Comparison of ENCODE assay signal across 29 cellular contexts in genomic region chr10:70618663-70619062, GRCh38. TPM values are rescaled to one million over a fixed set of nuclear protein-coding genes. Genes with fewer than 3 reads are reported as not detected.
DNase-seq lines count a peak whose midpoint lies in the region; ATAC-seq and TF ChIP-seq lines count a peak whose summit lies in the region.
"Had no signal": no experiment of that assay in that cellular context is flagged by ENCODE, and none has a peak within 500 bp of the region (broad histone marks: within the 10 kb centered on the region; RNA-seq: fewer than 3 reads in every experiment).

No MANE protein-coding gene starts in this region.

- no peaks in the 10 kb centered on the region for H3K27me3 Mint-ChIP-seq in activated T-cell treated with anti-CD3 and anti-CD28 coated beads, Interleukin-2, amount 50 U/mL, for 24 hours
- no peaks in the 10 kb centered on the region for H3K27me3 Mint-ChIP-seq in activated CD8-positive, alpha-beta T cell treated with anti-CD3 and anti-CD28 coated beads, Interleukin-2, amount 10 ng/mL, durations not matched to agents 7 days and 5 days (ENCODE audit: low read depth)
- no peaks in the 10 kb centered on the region for H3K27me3 Mint-ChIP-seq in chondrocyte (ENCODE audit: low read depth)
- no peaks in the 10 kb centered on the region for H3K27me3 Mint-ChIP-seq in stimulated activated naive CD8-positive, alpha-beta T cell treated with anti-CD3 and anti-CD28 coated beads, Interleukin-15, amount 100 ng/mL, for 72 hours

- H3K36me3 Mint-ChIP-seq in activated T-cell treated with anti-CD3 and anti-CD28 coated beads, Interleukin-2, amount 50 U/mL, for 24 hours (ENCODE audit: low read depth), result no peaks in the 10 kb centered on the region
- H3K36me3 Mint-ChIP-seq in activated CD8-positive, alpha-beta T cell treated with anti-CD3 and anti-CD28 coated beads, Interleukin-2, amount 10 ng/mL, durations not matched to agents 7 days and 5 days (ENCODE audit: low read depth), result peaks cover 2% of the 10 kb centered on the region
- H3K36me3 Mint-ChIP-seq in chondrocyte (ENCODE audit: low read depth), result peaks cover 9% of the 10 kb centered on the region
- H3K36me3 Mint-ChIP-seq: stimulated activated naive B cell treated with anti-CD40 and anti-IgM and Interleukin-4, amounts not matched to agents 10 μg/mL and 1 μg/mL and 100 μg/mL, for 72 hours had no signal

- H3K9me3 Mint-ChIP-seq in activated T-cell treated with anti-CD3 and anti-CD28 coated beads, Interleukin-2, amount 50 U/mL, for 24 hours, result peaks cover 10% of the 10 kb centered on the region
- no peaks in the 10 kb centered on the region for H3K9me3 Mint-ChIP-seq in activated CD8-positive, alpha-beta T cell treated with anti-CD3 and anti-CD28 coated beads, Interleukin-2, amount 10 ng/mL, durations not matched to agents 7 days and 5 days (ENCODE audit: insufficient read depth)
- H3K9me3 Mint-ChIP-seq in chondrocyte (ENCODE audit: low read depth), result peaks cover 19% of the 10 kb centered on the region
- H3K9me3 Mint-ChIP-seq in stimulated activated naive CD8-positive, alpha-beta T cell treated with anti-CD3 and anti-CD28 coated beads, Interleukin-15, amount 100 ng/mL, for 72 hours, result peaks cover 0 to 11% of the 10 kb centered on the region in 2 donors

- no peak for DNase-seq in activated T-cell treated with anti-CD3 and anti-CD28 coated beads, Interleukin-2, amount 50 U/mL, for 24 hours
- DNase-seq in activated T-cell treated with anti-CD3 and anti-CD28 coated beads for 4 hours (no peak), chondrocyte (ENCODE audit: low spot score) (no peak), MV-4-11 (lab: John Stamatoyannopoulos, UW) (no peak), KBM-7 (no peak)
- DNase-seq in activated CD8-positive, alpha-beta T cell treated with anti-CD3 and anti-CD28 coated beads, Interleukin-2, amount 10 ng/mL, durations not matched to agents 7 days and 5 days, result no peak
- DNase-seq in stimulated activated naive CD8-positive, alpha-beta T cell treated with anti-CD3 and anti-CD28 coated beads, Interleukin-15, amount 100 ng/mL, for 72 hours, result no peak
- DNase-seq: amniotic stem cell; DMS79 treated with DMSO at 0.1 percent for 48 hours; effector CD4-positive, alpha-beta T cell; GDM1; left colon; mucosa of descending colon; NCI-H1092; NCI-H446 treated with DMSO at 0.1 percent for 48 hours; nephron progenitor cell; ovary; SIG-M5; stimulated activated naive B cell treated with anti-CD40 and anti-IgM and Interleukin-4, amounts not matched to agents 10 μg/mL and 1 μg/mL and 100 μg/mL, for 72 hours; upper lobe of right lung; WERI-Rb-1 had no signal

- CTCF ChIA-PET in activated CD8-positive, alpha-beta T cell treated with anti-CD3 and anti-CD28 coated beads, Interleukin-2, amount 10 ng/mL, durations not matched to agents 7 days and 5 days (lab: Charles Lee), result interaction anchor here (0.9 to 3.3 kb wide), 17 partner anchors 9 to 448 kb away, joined by 3 to 15 read pairs (median 4); partner anchors contain the start of gene PRF1

- no peak overlapping the region for H3K4me3 Mint-ChIP-seq in activated T-cell treated with anti-CD3 and anti-CD28 coated beads, Interleukin-2, amount 50 U/mL, for 24 hours
- H3K4me3 Mint-ChIP-seq in activated CD8-positive, alpha-beta T cell treated with anti-CD3 and anti-CD28 coated beads, Interleukin-2, amount 10 ng/mL, durations not matched to agents 7 days and 5 days, result no peak overlapping the region
- no peak overlapping the region for H3K4me3 Mint-ChIP-seq in chondrocyte (ENCODE audit: unreplicated experiment)
- peak overlapping the region; percentile 9 to 20 for H3K4me3 Mint-ChIP-seq in stimulated activated naive CD8-positive, alpha-beta T cell treated with anti-CD3 and anti-CD28 coated beads, Interleukin-15, amount 100 ng/mL, for 72 hours
- H3K4me3 Mint-ChIP-seq: GM23338; HFFc6; IgD-negative memory B cell; nephron progenitor cell; stimulated activated naive B cell treated with anti-CD40 and anti-IgM and Interleukin-4, amounts not matched to agents 10 μg/mL and 1 μg/mL and 100 μg/mL, for 72 hours had no signal

- peak overlapping the region; percentile 91 for H3K27ac Mint-ChIP-seq in activated T-cell treated with anti-CD3 and anti-CD28 coated beads, Interleukin-2, amount 50 U/mL, for 24 hours
- H3K27ac Mint-ChIP-seq in activated CD8-positive, alpha-beta T cell treated with anti-CD3 and anti-CD28 coated beads, Interleukin-2, amount 10 ng/mL, durations not matched to agents 7 days and 5 days, result peak overlapping the region; percentile 68
- H3K27ac Mint-ChIP-seq in chondrocyte (ENCODE audit: unreplicated experiment), result peak overlapping the region; percentile 94
- H3K27ac Mint-ChIP-seq in stimulated activated naive CD8-positive, alpha-beta T cell treated with anti-CD3 and anti-CD28 coated beads, Interleukin-15, amount 100 ng/mL, for 72 hours, result peak overlapping the region in 1 of 2 donors; percentile 14
- H3K27ac Mint-ChIP-seq: GM23338; HFFc6; IgD-negative memory B cell; nephron progenitor cell; stimulated activated naive B cell treated with anti-CD40 and anti-IgM and Interleukin-4, amounts not matched to agents 10 μg/mL and 1 μg/mL and 100 μg/mL, for 72 hours had no signal

- ATAC-seq in activated CD8-positive, alpha-beta T cell treated with anti-CD3 and anti-CD28 coated beads, Interleukin-2, amount 10 ng/mL, durations not matched to agents 7 days and 5 days, result no peak
- no peak for ATAC-seq in stimulated activated naive CD8-positive, alpha-beta T cell treated with anti-CD3 and anti-CD28 coated beads, Interleukin-15, amount 100 ng/mL, for 72 hours
- ATAC-seq in GM18870 (IDR thresholded peaks at IDR 0.05; ENCODE audit: unreplicated experiment), result no peak
- ATAC-seq: A549; left colon; mucosa of descending colon; stimulated activated naive B cell treated with anti-CD40 and anti-IgM and Interleukin-4, amounts not matched to agents 10 μg/mL and 1 μg/mL and 100 μg/mL, for 72 hours; upper lobe of right lung had no signal

- in situ Hi-C loops in KBM-7 (cut with MboI; ENCODE audit: low pct_unique_long_range_greater_than_20kb, low sequenced_read_pairs), result no loop called here

- POLR2A ChIA-PET in activated CD8-positive, alpha-beta T cell treated with anti-CD3 and anti-CD28 coated beads, Interleukin-2, amount 10 ng/mL, durations not matched to agents 7 days and 5 days (lab: Charles Lee), result interaction anchor here (0.5 to 1.2 kb wide), 3 partner anchors 16 to 43 kb away, joined by 3 to 4 read pairs (median 4); partner anchors contain the start of gene PRF1

- TF ChIP-seq CTCF in chondrocyte (IDR thresholded peaks at IDR 0.05), result no peak

- H3K4me1 Mint-ChIP-seq in activated T-cell treated with anti-CD3 and anti-CD28 coated beads, Interleukin-2, amount 50 U/mL, for 24 hours (ENCODE audit: low read depth), result peaks cover 49% of the 10 kb centered on the region
- peaks cover 53% of the 10 kb centered on the region for H3K4me1 Mint-ChIP-seq in activated CD8-positive, alpha-beta T cell treated with anti-CD3 and anti-CD28 coated beads, Interleukin-2, amount 10 ng/mL, durations not matched to agents 7 days and 5 days (ENCODE audit: low read depth)
- H3K4me1 Mint-ChIP-seq in chondrocyte (ENCODE audit: low read depth), result peaks cover 40% of the 10 kb centered on the region
- H3K4me1 Mint-ChIP-seq in stimulated activated naive CD8-positive, alpha-beta T cell treated with anti-CD3 and anti-CD28 coated beads, Interleukin-15, amount 100 ng/mL, for 72 hours, result peaks cover 56% of the 10 kb centered on the region
- H3K4me1 Mint-ChIP-seq: nephron progenitor cell had no signal

RNA-seq across cellular contexts. Expression of gene PRF1, which starts 16.1 kb away (rescaled TPM):
- total RNA-seq in activated CD8-positive, alpha-beta T cell treated with anti-CD3 and anti-CD28 coated beads, Interleukin-2, amount 10 ng/mL, durations not matched to agents 7 days and 5 days, result 100 to 1,000 TPM; 265 to 272 TPM
- not detected in 3 replicates for total RNA-seq in chondrocyte
- total RNA-seq: GM23338, HFFc6, HT-29, lung microvascular endothelial cell, renal cortical epithelial cell had no signal

RNA-seq across cellular contexts. Expression of gene ADAMTS14, which starts 53.6 kb away (rescaled TPM):
- total RNA-seq in activated CD8-positive, alpha-beta T cell treated with anti-CD3 and anti-CD28 coated beads, Interleukin-2, amount 10 ng/mL, durations not matched to agents 7 days and 5 days, result under 1 TPM in 1 of 2 experiments, not detected in 1; 0.05 TPM
- 7.7 to 9.2 TPM (median 8.7 TPM) in 3 replicates for total RNA-seq in chondrocyte
- total RNA-seq: lung microvascular endothelial cell had no signal

Comparison
In these comparisons a context has a peak if more than half of its experiments do, and no peak if none do; other contexts are left out.
1. H3K4me3 Mint-ChIP-seq: peak in stimulated activated naive CD8-positive, alpha-beta T cell treated with anti-CD3 and anti-CD28 coated beads, Interleukin-15, amount 100 ng/mL, for 72 hours (2 of 2); none in activated T-cell treated with anti-CD3 and anti-CD28 coated beads, Interleukin-2, amount 50 U/mL, for 24 hours (single experiment), activated CD8-positive, alpha-beta T cell treated with anti-CD3 and anti-CD28 coated beads, Interleukin-2, amount 10 ng/mL, durations not matched to agents 7 days and 5 days (single experiment) and chondrocyte (single experiment).
2. RNA of gene PRF1, which starts 16.1 kb away (total RNA-seq): 265 to 272 TPM in activated CD8-positive, alpha-beta T cell treated with anti-CD3 and anti-CD28 coated beads, Interleukin-2, amount 10 ng/mL, durations not matched to agents 7 days and 5 days; not detected in chondrocyte; every median in the first group is over 100 times any median in the second.